In genomic region chr18:67574749-67575148, GRCh38 we compare ENCODE assay signal across 23 cellular contexts. TPM values are rescaled to one million over a fixed set of nuclear protein-coding genes. Genes with fewer than 3 reads are reported as not detected.
DNase-seq lines count a peak whose midpoint lies in the region; TF ChIP-seq lines count a peak whose summit lies in the region.
"Had no signal": no experiment of that assay in that cellular context is flagged by ENCODE, and none has a peak within 500 bp of the region (broad histone marks: within the 10 kb centered on the region; RNA-seq: fewer than 3 reads in every experiment).

No MANE protein-coding gene starts in this region.

- TF ChIP-seq CTCF in BE2C (IDR thresholded peaks at IDR 0.05; ENCODE audit: low read depth, low read length), result no peak
- TF ChIP-seq CTCF in left ventricle myocardium inferior (IDR thresholded peaks at IDR 0.05; ENCODE audit: borderline replicate concordance), result no peak

- intact Hi-C loops in left ventricle myocardium inferior (cut with micrococcal nuclease), result no loop called here

- H3K4me1 ChIP-seq in BE2C (no peaks in the 10 kb centered on the region), left ventricle myocardium inferior (no peaks in the 10 kb centered on the region)
- H3K4me1 ChIP-seq: esophagus muscularis mucosa, right lobe of liver, spleen, thyroid gland had no signal

- no peaks in the 10 kb centered on the region for H3K27me3 ChIP-seq in BE2C
- no peaks in the 10 kb centered on the region for H3K27me3 ChIP-seq in left ventricle myocardium inferior (ENCODE audit: low read depth)
- H3K27me3 ChIP-seq: BLaER1 treated with 17β-estradiol and CSF1 and Interleukin-3, amounts not matched to agents 10 nM and 100 nM; brain microvascular endothelial cell; esophagus muscularis mucosa; right lobe of liver; spleen; thyroid gland had no signal

- H3K27ac ChIP-seq in left ventricle myocardium inferior (replicated peaks), result no peak overlapping the region
- H3K27ac ChIP-seq: BLaER1 treated with 17β-estradiol and CSF1 and Interleukin-3, amounts not matched to agents 10 nM and 100 nM; brain microvascular endothelial cell; esophagus muscularis mucosa; right lobe of liver; spleen; thyroid gland had no signal

- H3K4me3 ChIP-seq in BE2C (ENCODE audit: low read depth, low read length) (no peak overlapping the region), left ventricle myocardium inferior (no peak overlapping the region)
- H3K4me3 ChIP-seq: BLaER1 treated with 17β-estradiol and CSF1 and Interleukin-3, amounts not matched to agents 10 nM and 100 nM; esophagus muscularis mucosa; right lobe of liver; spleen; thyroid gland had no signal

- H3K9me3 ChIP-seq in BE2C, result no peaks in the 10 kb centered on the region
- no peaks in the 10 kb centered on the region for H3K9me3 ChIP-seq in left ventricle myocardium inferior (replicated peaks)
- H3K9me3 ChIP-seq: BLaER1 treated with 17β-estradiol and CSF1 and Interleukin-3, amounts not matched to agents 10 nM and 100 nM; esophagus muscularis mucosa; right lobe of liver; spleen; thyroid gland had no signal

- peak; percentile 5 for DNase-seq in BE2C
- DNase-seq in DMS53 (lab: John Stamatoyannopoulos, UW), result peak; percentile 87
- peak; percentile 88 for DNase-seq in NCI-H526 treated with DMSO at 0.1 percent for 48 hours (lab: John Stamatoyannopoulos, UW)
- peak; percentile 4 for DNase-seq in kidney tubule cell (ENCODE audit: low spot score)
- no peak for DNase-seq in left ventricle myocardium inferior
- DNase-seq in SKM-1 (lab: John Stamatoyannopoulos, UW; ENCODE audit: unreplicated experiment), result no peak
- DNase-seq in DMS 273 treated with DMSO at 0.1 percent for 48 hours (lab: John Stamatoyannopoulos, UW), result no peak
- DNase-seq: amniotic stem cell; brain microvascular endothelial cell; DMS79 treated with DMSO at 0.1 percent for 48 hours; foreskin fibroblast; GDM1; naive B cell; NCI-H2029 treated with DMSO at 0.1 percent for 48 hours; NCI-H345; right lobe of liver; spleen; stimulated activated CD8-positive, alpha-beta memory T cell treated with anti-CD3 and anti-CD28 coated beads, Interleukin-4, amount 100 ng/mL, for 48 hours; T-helper 17 cell; thyroid gland had no signal

- H3K36me3 ChIP-seq in BE2C, result no peaks in the 10 kb centered on the region
- no peaks in the 10 kb centered on the region for H3K36me3 ChIP-seq in left ventricle myocardium inferior
- H3K36me3 ChIP-seq: BLaER1 treated with 17β-estradiol and CSF1 and Interleukin-3, amounts not matched to agents 10 nM and 100 nM; brain microvascular endothelial cell; esophagus muscularis mucosa; right lobe of liver; spleen; thyroid gland had no signal

RNA-seq across cellular contexts. Expression of gene DSEL, which starts 58.2 kb away (rescaled TPM):
- polyA plus RNA-seq in BE2C (2012; ENCODE audit: insufficient read depth, insufficient read length, low read depth), result 0.69 TPM
- 1.6 TPM for total RNA-seq in left ventricle myocardium inferior
- polyA plus RNA-seq: IgD-negative memory B cell had no signal

Comparison
In these comparisons a context has a peak if more than half of its experiments do, and no peak if none do; other contexts are left out.
1. DNase-seq: peak in BE2C (single experiment), DMS53 (single experiment), NCI-H526 treated with DMSO at 0.1 percent for 48 hours (single experiment) and kidney tubule cell (single experiment); none in left ventricle myocardium inferior (single experiment), SKM-1 (single experiment) and DMS 273 treated with DMSO at 0.1 percent for 48 hours (single experiment).